ENCODE assay signal across 8 cellular contexts in the genomic region with DNA sequence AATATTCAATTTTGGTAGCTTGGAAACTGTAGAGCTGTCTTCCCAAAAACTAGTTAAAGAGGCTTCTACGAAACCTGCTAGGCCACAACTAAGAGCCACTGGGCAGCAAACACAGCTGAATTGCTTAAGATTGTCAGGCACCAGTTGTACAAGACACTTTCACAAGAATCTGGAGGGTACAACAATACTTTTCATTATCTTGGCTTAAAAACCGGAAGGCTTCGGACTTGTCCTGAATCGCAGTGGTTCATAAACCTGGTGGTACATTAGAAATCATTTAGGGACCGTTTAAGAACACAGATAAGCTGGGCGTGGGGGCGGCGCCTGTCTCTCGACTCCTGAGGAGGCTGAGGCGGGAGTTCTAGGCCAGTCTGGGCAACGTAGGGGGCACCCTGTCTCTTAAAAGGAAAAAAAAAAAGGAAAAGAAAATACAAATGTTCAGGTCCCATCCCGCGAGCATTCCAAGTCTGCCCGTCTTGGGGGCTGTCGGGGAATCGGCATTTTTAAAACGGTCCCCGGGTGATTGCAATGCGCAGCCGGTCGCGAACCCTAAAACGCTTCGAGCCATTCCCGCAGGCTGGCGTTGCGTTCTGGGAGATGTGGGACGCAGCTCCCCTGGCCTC. TPM values are rescaled to one million over a fixed set of nuclear protein-coding genes. Genes with fewer than 3 reads are reported as not detected.
A peak's percentile ranks its signal among the peaks of the same experiment; 100 is the strongest.
DNase-seq lines count a peak whose midpoint lies in the region; ATAC-seq and TF ChIP-seq lines count a peak whose summit lies in the region.

No MANE protein-coding gene starts in this region.

- H3K4me3 ChIP-seq in Jurkat, Clone E6-1 (ENCODE audit: low read length) = peak overlapping the region; percentile 69
- H3K4me3 ChIP-seq in ectodermal cell (ENCODE audit: insufficient read depth, low read depth, low read length) (peak overlapping the region; percentile 98), lung (peak overlapping the region; percentile 96)

- POLR2A ChIA-PET in activated B cell treated with CpG ODN at 0.5 μM for 24 hours (lab: Charles Lee) = interaction anchor here (0.5 to 2.2 kb wide), 9 partner anchors 38 to 1549 kb away, joined by 3 to 11 read pairs (median 6); a partner anchor contains a TSS

- H3K9me3 ChIP-seq in ectodermal cell (ENCODE audit: control insufficient read depth, low read length) (no peaks in the 10 kb centered on the region), lung (ENCODE audit: control insufficient read depth in 2 of 2, insufficient read depth in 1 of 2, low read length in 1 of 2) (no peaks in the 10 kb centered on the region)

- TF ChIP-seq CTCF in activated B cell treated with CpG ODN at 0.5 μM for 24 hours (IDR thresholded peaks at IDR 0.05) (no peak), lung (IDR thresholded peaks at IDR 0.05; ENCODE audit: control extremely low read depth, extremely low read depth) (no peak)

- H3K4me1 ChIP-seq in ectodermal cell (ENCODE audit: control insufficient read depth, insufficient read depth, low read length) (no peaks in the 10 kb centered on the region), lung (ENCODE audit: control insufficient read depth in 2 of 2, insufficient read depth in 2 of 2, low read length in 2 of 2) (no peaks in the 10 kb centered on the region)

- no peak overlapping the region for H3K27ac ChIP-seq in ectodermal cell (ENCODE audit: insufficient read depth, low read depth, low read length, poor library complexity, severe bottlenecking)
- H3K27ac ChIP-seq in lung (ENCODE audit: low read depth in 1 of 2, low read length in 1 of 2) = peak overlapping the region; percentile 91 to 92

- CTCF ChIA-PET in activated B cell treated with CpG ODN at 0.5 μM for 24 hours (lab: Charles Lee) = interaction anchor here (0.9 to 2.1 kb wide), 5 partner anchors 9 to 501 kb away, joined by 4 to 11 read pairs (median 6); no protein-coding TSS in a partner anchor

- peak overlapping the region; percentile 85 for H3K27ac Mint-ChIP-seq in activated B cell treated with CpG ODN at 0.5 μM for 24 hours

- peak overlapping the region; percentile 95 for H3K4me3 Mint-ChIP-seq in activated B cell treated with CpG ODN at 0.5 μM for 24 hours

- H3K36me3 Mint-ChIP-seq in activated B cell treated with CpG ODN at 0.5 μM for 24 hours (ENCODE audit: low read depth) = peaks cover 22% of the 10 kb centered on the region

- H3K36me3 ChIP-seq in ectodermal cell (ENCODE audit: control insufficient read depth, insufficient read depth, low read length) (no peaks in the 10 kb centered on the region), lung (ENCODE audit: control insufficient read depth in 2 of 2, insufficient read depth in 2 of 2, low read length in 2 of 2) (peaks cover 4 to 7% of the 10 kb centered on the region in 2 donors)

- no peaks in the 10 kb centered on the region for H3K9me3 Mint-ChIP-seq in activated B cell treated with CpG ODN at 0.5 μM for 24 hours

- H3K27me3 ChIP-seq in ectodermal cell (ENCODE audit: control insufficient read depth, insufficient read depth, low read length, poor library complexity, severe bottlenecking) (no peaks in the 10 kb centered on the region), lung (ENCODE audit: control insufficient read depth, insufficient read depth) (no peaks in the 10 kb centered on the region)

- peak; percentile 56 for DNase-seq in DMS 273 (lab: John Stamatoyannopoulos, UW; ENCODE audit: unreplicated experiment)
- DNase-seq in DMS 273 treated with DMSO at 0.1 percent for 48 hours (lab: John Stamatoyannopoulos, UW) = no peak
- DNase-seq in Jurkat, Clone E6-1 (ENCODE audit: low read depth, low spot score) = no peak
- DNase-seq in activated B cell treated with CpG ODN at 0.5 μM for 24 hours = peak; percentile 19
- no peak for DNase-seq in lung (ENCODE audit: low spot score)
- peak; percentile 19 for DNase-seq in stimulated activated naive CD4-positive, alpha-beta T cell treated with Interleukin-2 at 50 U/mL for 16 hours (lab: John Stamatoyannopoulos, UW)

- H3K27me3 Mint-ChIP-seq in activated B cell treated with CpG ODN at 0.5 μM for 24 hours = no peaks in the 10 kb centered on the region

- peaks cover 18% of the 10 kb centered on the region for H3K4me1 Mint-ChIP-seq in activated B cell treated with CpG ODN at 0.5 μM for 24 hours

- ATAC-seq in activated B cell treated with CpG ODN at 0.5 μM for 24 hours (ENCODE audit: low read depth) (peak; percentile 13), lung (ENCODE audit: insufficient read depth, low FRiP score) (peak; percentile 35), HG02610 (IDR thresholded peaks at IDR 0.05; ENCODE audit: unreplicated experiment) (no peak)

- 3 to 4% methylated on average over 28 of the region's 28 CpGs for WGBS in ectodermal cell, 2 experiments
- 1% methylated on average over 28 of the region's 28 CpGs for WGBS in lung, 2 donors

- intact Hi-C loops in activated B cell treated with CpG ODN at 0.5 μM for 24 hours (cut with micrococcal nuclease) = loop anchor here (2.0 kb wide), 5 partner anchors 66 to 588 kb away; a partner anchor contains a TSS

RNA-seq across cellular contexts. Expression of a gene that starts 0.8 kb away (rescaled TPM):
- 19.6 TPM for polyA plus RNA-seq in Jurkat, Clone E6-1 (2012; ENCODE audit: insufficient read depth, insufficient read length)
- total RNA-seq in activated B cell treated with CpG ODN at 0.5 μM for 24 hours (42.2 and 48.3 TPM in 2 replicates), lung (10 to 100 TPM; 63.7 to 82.0 TPM)
- polyA plus RNA-seq in ectodermal cell (2013, experiment 1 of 4) = 74.2 TPM
- polyA plus RNA-seq in ectodermal cell (2013, experiment 2 of 4) = 68.2 TPM
- polyA plus RNA-seq in ectodermal cell (2013, experiment 3 of 4) = 80.2 TPM
- polyA plus RNA-seq in ectodermal cell (2013, experiment 4 of 4) = 85.8 TPM
- polyA plus RNA-seq in lung = 100 to 1,000 TPM in 1 of 2 donors, 10 to 100 TPM in 1; 79.9 to 106 TPM

Comparison
In these comparisons a context has a peak if more than half of its experiments do, and no peak if none do; other contexts are left out.
1. DNase-seq: peak in DMS 273 (single experiment), activated B cell treated with CpG ODN at 0.5 μM for 24 hours (single experiment) and stimulated activated naive CD4-positive, alpha-beta T cell treated with Interleukin-2 at 50 U/mL for 16 hours (single experiment); none in DMS 273 treated with DMSO at 0.1 percent for 48 hours (single experiment), Jurkat, Clone E6-1 (single experiment) and lung (single experiment).
2. Peak in every context shown above with its lines, with median percentiles within 50 percentile points of each other: H3K4me3 ChIP-seq.